1 cellular context compared by ENCODE assay signal in the genomic region with DNA sequence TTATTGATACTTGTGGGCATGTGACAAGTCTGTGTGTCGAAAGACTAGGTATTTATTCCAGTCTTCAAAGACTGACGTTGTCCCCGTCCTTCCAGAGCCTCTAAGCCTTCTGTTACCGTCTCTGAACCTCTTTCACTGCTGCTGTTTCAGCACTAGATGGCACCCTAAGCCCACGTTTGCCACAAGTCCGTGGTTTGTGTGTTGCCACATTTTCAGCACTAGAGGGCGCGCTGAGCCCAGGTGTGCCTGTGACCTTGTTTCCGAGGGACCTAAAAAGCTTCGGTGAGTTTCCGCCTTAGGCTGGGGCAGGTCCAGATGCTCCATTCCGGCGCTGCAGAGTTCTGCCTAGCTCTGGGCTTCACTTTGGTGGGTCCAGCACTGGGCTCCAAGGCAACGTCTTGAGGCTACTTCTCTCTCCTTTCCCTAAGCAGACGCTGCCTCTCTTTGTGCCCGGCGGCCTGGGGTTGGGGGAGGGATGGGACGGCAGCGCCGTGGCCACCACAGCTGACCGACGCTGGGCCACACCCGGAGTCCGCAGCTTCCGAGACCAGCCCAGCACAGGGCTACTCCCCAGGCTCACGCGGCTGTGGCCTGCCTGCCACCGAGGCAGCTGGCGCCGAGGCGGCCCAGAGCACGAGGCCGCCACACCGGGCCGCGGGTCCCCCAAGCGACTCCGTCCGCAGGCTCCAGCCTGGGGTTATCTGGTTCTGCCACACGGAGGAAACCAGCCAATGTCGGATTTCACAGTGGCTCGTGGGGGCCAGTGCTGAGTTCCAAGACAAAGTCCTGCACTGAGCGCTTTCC.
A peak's percentile ranks its signal among the peaks of the same experiment; 100 is the strongest.
TF ChIP-seq lines count a peak whose summit lies in the region.

No MANE protein-coding gene starts in this region.

TF ChIP-seq in HEK293, 187 proteins besides CTCF, POLR2A, EP300 and RAD21 (continued from another document):
- no peak for TF ChIP-seq OSR2 (tag by site-specific recombination; IDR thresholded peaks at IDR 0.05)
- TF ChIP-seq ZNF654 (tag by site-specific recombination; IDR thresholded peaks at IDR 0.05; ENCODE audit: low read depth) = peak; percentile 100
- TF ChIP-seq ZNF660 (tag by site-specific recombination; IDR thresholded peaks at IDR 0.05) = peak; percentile 83
- TF ChIP-seq SP7 (tag by site-specific recombination; IDR thresholded peaks at IDR 0.05) = 0 out of 2 replicates have a peak, but pooled peaks have one; percentile 34
